8 cellular contexts compared by ENCODE assay signal in the genomic region with DNA sequence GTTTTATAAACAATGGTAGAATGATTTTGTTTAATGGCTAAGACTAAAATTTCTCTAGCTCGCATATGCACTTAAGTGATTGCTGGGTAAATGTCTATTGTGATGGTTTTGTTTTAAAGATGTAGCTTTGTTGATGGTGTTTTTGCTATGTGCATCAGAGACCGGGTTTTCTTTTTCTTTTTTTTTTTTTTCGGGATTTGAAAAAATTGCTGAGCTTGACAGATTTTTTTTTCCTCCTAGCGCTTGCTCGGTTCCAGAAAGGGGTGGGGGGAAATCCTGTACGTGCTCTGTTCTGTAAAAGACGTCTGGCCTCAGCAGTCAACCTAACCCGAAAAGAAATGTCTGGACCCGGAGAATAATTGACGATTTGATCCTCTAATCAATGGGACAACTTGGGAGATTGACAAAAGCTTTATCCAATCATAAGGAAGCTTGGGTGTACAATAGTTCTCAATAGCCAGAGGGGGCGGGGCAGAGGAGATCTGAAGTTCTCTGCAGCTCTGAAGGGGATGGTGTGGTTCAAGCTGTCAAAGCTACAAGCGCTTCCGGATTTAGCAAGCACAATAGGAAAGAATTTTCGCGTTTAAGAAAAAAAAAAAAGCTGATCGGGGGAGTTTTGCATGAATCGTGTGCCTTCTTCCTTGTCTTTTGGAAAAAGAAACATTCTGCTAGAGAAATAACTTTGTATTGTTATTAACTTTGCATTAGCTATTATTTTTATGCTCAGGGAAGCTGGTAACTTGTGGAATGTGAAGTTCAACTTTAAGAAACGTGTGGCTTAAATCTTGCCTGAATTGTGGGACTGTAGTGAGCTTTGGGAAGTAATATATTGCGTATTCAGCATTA. TPM values are rescaled to one million over a fixed set of nuclear protein-coding genes. Genes with fewer than 3 reads are reported as not detected.
A peak's percentile ranks its signal among the peaks of the same experiment; 100 is the strongest.
DNase-seq lines count a peak whose midpoint lies in the region; ATAC-seq and TF ChIP-seq lines count a peak whose summit lies in the region.

No MANE protein-coding gene starts in this region.

- no peaks in the 10 kb centered on the region for H3K27me3 ChIP-seq in heart right ventricle
- H3K27me3 ChIP-seq in trophoblast cell (ENCODE audit: insufficient read depth, low read length): peaks cover 21% of the 10 kb centered on the region
- H3K27me3 ChIP-seq in transverse colon: no peaks in the 10 kb centered on the region

- H3K79me2 ChIP-seq in trophoblast cell (ENCODE audit: control insufficient read depth, insufficient read depth, low read length, poor library complexity): no peaks in the 10 kb centered on the region

- no peak overlapping the region for H3K14ac ChIP-seq in trophoblast cell (ENCODE audit: low read length)

- no peak overlapping the region for H4K12ac ChIP-seq in trophoblast cell (ENCODE audit: low read depth, low read length)

- 1% methylated on average over 19 of the region's 19 CpGs for WGBS in heart right ventricle, 2 donors
- no CpG with 5 or more reads among the region's 19 CpGs for WGBS in trophoblast cell (ENCODE audit: extremely low coverage, insufficient coverage, insufficient read length)
- WGBS in transverse colon (ENCODE audit: low coverage in 1 of 2), 2 donors: 3% methylated on average over 16 to 19 of the region's 19 CpGs

- ATAC-seq in HG02759 (IDR thresholded peaks at IDR 0.05; ENCODE audit: unreplicated experiment): peak; percentile 63
- peak; percentile 74 to 91 (median 86) for ATAC-seq in heart right ventricle

- no peaks in the 10 kb centered on the region for H3K9me3 ChIP-seq in ES-I3 (ENCODE audit: control insufficient read depth, insufficient read depth, low read length)
- no peaks in the 10 kb centered on the region for H3K9me3 ChIP-seq in heart right ventricle
- peaks cover 2% of the 10 kb centered on the region for H3K9me3 ChIP-seq in trophoblast cell (ENCODE audit: insufficient read depth, low read depth, low read length)
- H3K9me3 ChIP-seq in transverse colon: no peaks in the 10 kb centered on the region

- no peaks in the 10 kb centered on the region for H3K36me3 ChIP-seq in ES-I3 (ENCODE audit: insufficient read depth, low read length)
- no peaks in the 10 kb centered on the region for H3K36me3 ChIP-seq in heart right ventricle
- no peaks in the 10 kb centered on the region for H3K36me3 ChIP-seq in trophoblast cell (ENCODE audit: control insufficient read depth in 1 of 2, insufficient read depth in 2 of 2, low read length in 2 of 2)
- H3K36me3 ChIP-seq in transverse colon: no peaks in the 10 kb centered on the region

- H2AK5ac ChIP-seq in trophoblast cell (ENCODE audit: low read length): no peak overlapping the region

- H3K9ac ChIP-seq in ES-I3 (ENCODE audit: low read depth, low read length) (peak overlapping the region; percentile 73), trophoblast cell (ENCODE audit: low read length) (no peak overlapping the region)

- no peak overlapping the region for H4K8ac ChIP-seq in trophoblast cell (ENCODE audit: low read depth, low read length)

- in situ Hi-C loops in transverse colon (cut with MboI; ENCODE audit: low pct_ligation_motif_present in 1 of 4, low pct_unique_long_range_greater_than_20kb in 1 of 4, low sequenced_read_pairs in 3 of 4): no loop called here

- H2AFZ ChIP-seq in trophoblast cell (ENCODE audit: insufficient read depth, low read length, poor library complexity): no peak overlapping the region

- peak overlapping the region; percentile 85 for H3K4me2 ChIP-seq in trophoblast cell (ENCODE audit: low read length)

- no peak overlapping the region for H4K91ac ChIP-seq in trophoblast cell (ENCODE audit: low read depth, low read length)

- H3K4ac ChIP-seq in trophoblast cell (ENCODE audit: low read depth, low read length): no peak overlapping the region

- H2BK120ac ChIP-seq in trophoblast cell (ENCODE audit: insufficient read depth, low read length, poor library complexity): no peak overlapping the region

- intact Hi-C loops in heart right ventricle (cut with DNase I): loop anchor here in 3 of 10 donors (1.0 to 5.0 kb wide), 4 partner anchors 19 to 259 kb away; no protein-coding TSS in a partner anchor
- intact Hi-C loops in transverse colon (cut with DNase I; ENCODE audit: low total_unique reads): no loop called here

- peak; percentile 60 for TF ChIP-seq POLR2A in transverse colon (IDR thresholded peaks at IDR 0.05)

- H3K18ac ChIP-seq in trophoblast cell (ENCODE audit: low read length): no peak overlapping the region

- no peak overlapping the region for H2BK5ac ChIP-seq in trophoblast cell (ENCODE audit: low read depth, low read length, poor library complexity)

- H3K27ac ChIP-seq in heart right ventricle (peak overlapping the region; percentile 71 to 99 (median 94)), trophoblast cell (ENCODE audit: low read depth, low read length) (no peak overlapping the region), transverse colon (peak overlapping the region; percentile 93 to 96 (median 94))

- TF ChIP-seq CTCF in heart right ventricle (IDR thresholded peaks at IDR 0.05): peak in 1 of 9 donors; percentile 25
- TF ChIP-seq CTCF in transverse colon (IDR thresholded peaks at IDR 0.05): no peak

- H3K4me3 ChIP-seq in heart right ventricle (peak overlapping the region; percentile 47 to 77 (median 66)), trophoblast cell (ENCODE audit: low read depth, low read length) (no peak overlapping the region), transverse colon (peak overlapping the region; percentile 14 to 66 (median 55))

- H3K4me1 ChIP-seq in ES-I3 (ENCODE audit: insufficient read depth, low read length) (peaks cover 13% of the 10 kb centered on the region), heart right ventricle (peaks cover 16 to 45% (median 39%) of the 10 kb centered on the region in 9 donors), trophoblast cell (ENCODE audit: control insufficient read depth in 1 of 2, insufficient read depth in 2 of 2, low read length in 2 of 2) (peaks cover 6 to 7% of the 10 kb centered on the region in 2 experiments), transverse colon (peaks cover 27 to 48% (median 44%) of the 10 kb centered on the region in 4 donors)

- no peaks in the 10 kb centered on the region for H3K79me1 ChIP-seq in trophoblast cell (ENCODE audit: low read length)

- no peak overlapping the region for H2BK12ac ChIP-seq in trophoblast cell (ENCODE audit: low read length)

- peak; percentile 91 to 100 (median 99) for DNase-seq in NCI-H1417 (lab: John Stamatoyannopoulos, UW)
- peak; percentile 86 to 98 for DNase-seq in SW 1271 (lab: John Stamatoyannopoulos, UW)
- DNase-seq in amniotic stem cell (lab: John Stamatoyannopoulos, UW): peak; percentile 95
- DNase-seq in heart right ventricle: peak; percentile 84 to 97
- DNase-seq in trophoblast cell: peak; percentile 91 to 98
- DNase-seq in transverse colon: peak; percentile 95

- TF ChIP-seq EP300 in transverse colon (IDR thresholded peaks at IDR 0.05; ENCODE audit: low read depth): no peak

- no peak overlapping the region for H3K23ac ChIP-seq in trophoblast cell (ENCODE audit: low read length)

RNA-seq across cellular contexts. Expression of gene NFIA, which starts 4.5 kb away (rescaled TPM):
- total RNA-seq in heart right ventricle (100 to 1,000 TPM in 4 of 10 donors, 10 to 100 TPM in 6; 82.4 to 117 (median 97.5) TPM), transverse colon (10 to 100 TPM; 17.3 to 37.2 (median 29.8) TPM)
- 10 to 100 TPM; 11.2 to 24.9 TPM for polyA plus RNA-seq in heart right ventricle
- 0.12 and 0.23 TPM in 2 replicates for polyA plus RNA-seq in trophoblast cell (2013)
